Comparison of ENCODE assay signal across 8 cellular contexts in the genomic region with DNA sequence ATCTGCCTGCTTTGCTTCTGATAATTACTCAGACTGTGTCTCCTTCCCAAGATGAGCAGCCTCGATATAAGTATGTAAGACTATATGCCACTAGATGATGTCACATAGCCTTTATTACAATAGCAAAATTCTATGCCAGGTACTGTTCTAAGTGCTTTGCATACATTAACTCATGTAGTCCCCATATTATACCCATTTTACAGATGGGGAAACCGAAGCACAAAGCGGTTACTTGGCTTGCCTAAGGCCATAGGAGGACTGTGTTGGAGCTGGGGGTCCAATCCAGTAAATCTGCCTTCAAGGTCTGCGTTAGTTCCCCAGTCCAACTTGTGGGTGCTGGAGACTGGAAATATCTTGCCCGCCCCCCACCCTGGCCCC. TPM values are rescaled to one million over a fixed set of nuclear protein-coding genes. Genes with fewer than 3 reads are reported as not detected.
DNase-seq lines count a peak whose midpoint lies in the region; ATAC-seq and TF ChIP-seq lines count a peak whose summit lies in the region.

No MANE protein-coding gene starts in this region.

- TF ChIP-seq POLR2A in sigmoid colon (IDR thresholded peaks at IDR 0.05) = no peak

- H3K9me3 ChIP-seq in HAP-1 (no peaks in the 10 kb centered on the region), sigmoid colon (no peaks in the 10 kb centered on the region)

- no peak for TF ChIP-seq CTCF in WI38 (IDR thresholded peaks at IDR 0.05; ENCODE audit: low read depth, low read length)
- no peak for TF ChIP-seq CTCF in fibroblast of pulmonary artery (IDR thresholded peaks at IDR 0.05; ENCODE audit: low read length, missing control alignments)
- TF ChIP-seq CTCF in sigmoid colon (IDR thresholded peaks at IDR 0.05) = no peak

- H3K4me3 ChIP-seq in HAP-1 (peak overlapping the region; percentile 38), WI38 (ENCODE audit: low read depth, low read length) (peak overlapping the region; percentile 53), fibroblast of pulmonary artery (replicated peaks; ENCODE audit: low read depth, low read length) (peak overlapping the region; percentile 51), sigmoid colon (peak overlapping the region; percentile 11 to 61 (median 39))

- no peak for ATAC-seq in GM21423 (IDR thresholded peaks at IDR 0.05; ENCODE audit: unreplicated experiment)

- TF ChIP-seq EP300 in sigmoid colon (IDR thresholded peaks at IDR 0.05) = no peak

- H3K27ac ChIP-seq in sigmoid colon = peak overlapping the region; percentile 77 to 86 (median 82)

- in situ Hi-C loops in HAP-1 (cut with MboI; ENCODE audit: low sequenced_read_pairs) = no loop called here

- H3K27me3 ChIP-seq in HAP-1 (ENCODE audit: low read depth) (no peaks in the 10 kb centered on the region), sigmoid colon (no peaks in the 10 kb centered on the region)

- DNase-seq in HAP-1 (ENCODE audit: low spot score in 2 of 2) (no peak), fibroblast of pulmonary artery (ENCODE audit: low read depth) (no peak), sigmoid colon (no peak), NCI-H345 (lab: John Stamatoyannopoulos, UW) (no peak), OCI-M2 (lab: John Stamatoyannopoulos, UW; ENCODE audit: unreplicated experiment) (no peak), 8988T (no peak)

- H3K4me1 ChIP-seq in HAP-1 = peaks cover 22% of the 10 kb centered on the region
- peaks cover 0 to 18% (median 0%) of the 10 kb centered on the region in 4 donors for H3K4me1 ChIP-seq in sigmoid colon

- H3K36me3 ChIP-seq in HAP-1 (replicated peaks) = no peaks in the 10 kb centered on the region
- no peaks in the 10 kb centered on the region for H3K36me3 ChIP-seq in sigmoid colon

- 39 to 50% methylated on average over 5 of the region's 5 CpGs for WGBS in sigmoid colon, 2 donors

- intact Hi-C loops in sigmoid colon (cut with DNase I) = loop anchor here (5.0 kb wide), 2 partner anchors 359 to 1019 kb away; a partner anchor contains a TSS

RNA-seq across cellular contexts. Expression of a gene that starts 0.8 kb away (rescaled TPM):
- total RNA-seq in sigmoid colon = 10 to 100 TPM; 10.7 to 15.3 (median 13.2) TPM
- polyA plus RNA-seq in sigmoid colon = 10 to 100 TPM in 1 of 3 donors, 1 to 10 TPM in 2; 2.4 to 10.2 (median 3.9) TPM
